In the genomic region with DNA sequence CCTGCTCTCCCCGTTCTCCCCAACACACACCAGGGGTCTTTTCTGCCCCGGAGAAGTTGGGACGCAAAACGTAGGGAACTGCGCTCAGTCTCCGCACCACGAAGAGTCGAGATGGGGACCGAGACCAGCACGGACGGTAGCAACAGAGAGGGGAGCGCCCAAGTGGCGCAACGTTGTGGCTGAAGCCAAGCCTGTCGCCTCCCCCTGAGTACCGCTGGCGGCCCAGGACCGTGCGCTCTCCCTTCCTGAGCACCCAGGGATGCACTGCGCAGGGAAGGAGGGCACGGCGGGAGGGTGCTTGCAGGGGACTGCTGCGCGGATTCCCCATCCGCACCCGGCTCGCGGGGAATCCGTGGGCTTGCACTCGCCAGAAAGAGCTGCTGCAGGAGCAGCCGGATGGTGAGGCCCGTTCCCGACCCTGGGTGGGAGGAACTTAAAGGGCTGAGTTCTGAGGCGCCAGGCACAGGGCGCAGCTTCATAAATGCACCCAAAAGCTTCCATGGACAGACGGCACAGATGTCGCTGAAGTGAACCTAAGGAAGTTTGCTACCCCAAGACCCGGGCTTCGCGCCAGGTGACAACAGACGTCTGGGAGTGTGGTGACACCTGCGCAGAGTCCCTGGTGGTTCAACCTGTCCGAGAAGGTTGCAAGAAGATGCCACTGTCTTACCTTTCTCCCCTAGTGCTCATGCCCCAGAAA, we compare ENCODE assay signal across 11 cellular contexts.
DNase-seq lines count a peak whose midpoint lies in the region; ATAC-seq and TF ChIP-seq lines count a peak whose summit lies in the region.
"Had no signal": no experiment of that assay in that cellular context is flagged by ENCODE, and none has a peak within 500 bp of the region (broad histone marks: within the 10 kb centered on the region; RNA-seq: fewer than 3 reads in every experiment).

No MANE protein-coding gene starts in this region.

- H3K4me1 ChIP-seq in BE2C (no peaks in the 10 kb centered on the region; the same call in 1 of the 2 replicates), hepatocyte (ENCODE audit: insufficient read depth) (peaks cover 11% of the 10 kb centered on the region)

- H3K79me2 ChIP-seq in hepatocyte: no peaks in the 10 kb centered on the region

- H4K20me1 ChIP-seq in hepatocyte (ENCODE audit: insufficient read depth, poor library complexity, severe bottlenecking): no peaks in the 10 kb centered on the region

- TF ChIP-seq CTCF in BE2C (IDR thresholded peaks at IDR 0.05; ENCODE audit: low read depth, low read length): no peak
- TF ChIP-seq CTCF in astrocyte of the spinal cord (IDR thresholded peaks at IDR 0.05; ENCODE audit: low read depth, low read length): no peak
- no peak for TF ChIP-seq CTCF in hepatocyte (IDR thresholded peaks at IDR 0.05; ENCODE audit: poor library complexity)

- H3K27me3 ChIP-seq in BE2C: peaks cover 34% of the 10 kb centered on the region
- H3K27me3 ChIP-seq in hepatocyte: peaks cover 82% of the 10 kb centered on the region

- H3K9me3 ChIP-seq in BE2C (no peaks in the 10 kb centered on the region), hepatocyte (ENCODE audit: low read depth) (no peaks in the 10 kb centered on the region)

- intact Hi-C loops in posterior cingulate gyrus (cut with DNase I): loop anchor here (2.0 kb wide), 1 partner anchor 18 kb away; no protein-coding TSS in a partner anchor

- H3K4me3 ChIP-seq in BE2C (ENCODE audit: low read depth, low read length) (peak overlapping the region; percentile 70), astrocyte of the spinal cord (ENCODE audit: low read depth, low read length) (peak overlapping the region; percentile 48), hepatocyte (no peak overlapping the region)

- ATAC-seq in HG02642 (IDR thresholded peaks at IDR 0.05; ENCODE audit: poor library complexity, unreplicated experiment): no peak
- ATAC-seq: activated CD4-positive, CD25-positive, alpha-beta regulatory T cell treated with anti-CD3 and anti-CD28 coated beads, Interleukin-2, amount 50 U/mL, for 24 hours; stimulated activated naive CD8-positive, alpha-beta T cell treated with anti-CD3 and anti-CD28 coated beads, Interleukin-15, Interleukin-2, amounts not matched to agents 100 U/mL and 50 U/mL, for 24 hours had no signal

- H3K9me2 ChIP-seq in hepatocyte (replicated peaks; ENCODE audit: insufficient read depth): no peaks in the 10 kb centered on the region

- WGBS in hepatocyte (ENCODE audit: low lambda C conversion rate, missing lambda C conversion rate): 6% methylated on average over 43 of the region's 43 CpGs

- DNase-seq in BE2C (no peak), astrocyte of the spinal cord (ENCODE audit: low read depth, low spot score) (peak; percentile 17), hepatocyte (ENCODE audit: low spot score) (no peak), posterior cingulate gyrus (peak in 6 of 10 donors; percentile 21 to 89 (median 62)), kidney tubule cell (ENCODE audit: low spot score) (no peak), NCI-H1436 (lab: John Stamatoyannopoulos, UW) (no peak), NCI-H146 (lab: John Stamatoyannopoulos, UW) (no peak)
- DNase-seq: NCI-H2171 treated with DMSO at 0.1 percent for 48 hours; stimulated activated naive CD8-positive, alpha-beta T cell treated with anti-CD3 and anti-CD28 coated beads, Interleukin-15, Interleukin-2, amounts not matched to agents 100 U/mL and 50 U/mL, for 24 hours had no signal

- peak overlapping the region; percentile 87 for H3K4me2 ChIP-seq in hepatocyte

- no peak overlapping the region for H3K27ac ChIP-seq in hepatocyte

- H3K36me3 ChIP-seq in BE2C: no peaks in the 10 kb centered on the region
- H3K36me3 ChIP-seq in hepatocyte (replicated peaks; ENCODE audit: insufficient read depth, low read depth): no peaks in the 10 kb centered on the region

- in situ Hi-C loops in astrocyte of the spinal cord (cut with HindIII; ENCODE audit: low sequenced_read_pairs): no loop called here

- H2AFZ ChIP-seq in hepatocyte: no peak overlapping the region

Comparison
In these comparisons a context has a peak if more than half of its experiments do, and no peak if none do; other contexts are left out.
1. DNase-seq: peak in astrocyte of the spinal cord (single experiment) and posterior cingulate gyrus (6 of 10); none in BE2C (single experiment), hepatocyte (single experiment), kidney tubule cell (single experiment), NCI-H1436 (single experiment) and NCI-H146 (single experiment).